ENCODE assay signal across 20 cellular contexts in genomic region chr19:30088567-30088966, GRCh38.
A peak's percentile ranks its signal among the peaks of the same experiment; 100 is the strongest.
DNase-seq lines count a peak whose midpoint lies in the region; ATAC-seq, FAIRE-seq and TF ChIP-seq lines count a peak whose summit lies in the region.
"Had no signal": no experiment of that assay in that cellular context is flagged by ENCODE, and none has a peak within 500 bp of the region (broad histone marks: within the 10 kb centered on the region; RNA-seq: fewer than 3 reads in every experiment).

No MANE protein-coding gene starts in this region.

- H3K9ac ChIP-seq in IMR-90 (ENCODE audit: low read depth, low read length) = no peak overlapping the region
- H3K9ac ChIP-seq: GM23248 had no signal

- no peak overlapping the region for H2AK5ac ChIP-seq in IMR-90 (ENCODE audit: low read depth, low read length)

- FAIRE-seq in urothelium cell line (lab: Jason Lieb, UNC) = peak; percentile 37
- FAIRE-seq: A204.1, D721Med, G401.6, GM12891, HTR-8/SVneo had no signal

- no peaks in the 10 kb centered on the region for H3K79me1 ChIP-seq in IMR-90 (ENCODE audit: low read depth in 1 of 2, low read length in 2 of 2)

- H3K4me1 Mint-ChIP-seq in nephron progenitor cell = peaks cover 7% of the 10 kb centered on the region
- H3K4me1 Mint-ChIP-seq in Caco-2 (ENCODE audit: low read depth, unreplicated experiment) = no peaks in the 10 kb centered on the region
- H3K4me1 Mint-ChIP-seq: CD8-positive, alpha-beta memory T cell had no signal

- H3K18ac ChIP-seq in IMR-90 (ENCODE audit: low read depth, low read length) = no peak overlapping the region

- no peak overlapping the region for H4K8ac ChIP-seq in IMR-90 (ENCODE audit: low read depth in 2 of 2, low read length in 2 of 2)

- POLR2A ChIA-PET in IMR-90 (lab: Charles Lee; ENCODE audit: unreplicated experiment) (no interaction called here), Caco-2 (lab: Charles Lee) (no interaction called here)

- no TSS peak for BruUV-seq in IMR-90 (replicated peaks; lab: Mats Ljungman, UMichigan)
- BruUV-seq in Caco-2 (replicated peaks; lab: Mats Ljungman, UMichigan) = no TSS peak

- dilution Hi-C loops in IMR-90 (cut with HindIII; ENCODE audit: low sequenced_read_pairs, unreplicated experiment) = no loop called here

- no peak overlapping the region for H2BK5ac ChIP-seq in IMR-90 (ENCODE audit: low read depth, low read length, poor library complexity, severe bottlenecking)

- no peak overlapping the region for H2BK120ac ChIP-seq in IMR-90 (ENCODE audit: low read depth, low read length)

- no peak overlapping the region for H4K91ac ChIP-seq in IMR-90 (ENCODE audit: insufficient read depth, low read depth, low read length)

- H3K4ac ChIP-seq in IMR-90 (ENCODE audit: low read depth, low read length) = no peak overlapping the region

- H3K27me3 ChIP-seq in IMR-90 (ENCODE audit: control insufficient read depth, insufficient read depth, low read length) (no peaks in the 10 kb centered on the region), Caco-2 (replicated peaks; ENCODE audit: control insufficient read depth, insufficient read depth, low read length) (peaks cover 1% of the 10 kb centered on the region; the same call in 1 of the 2 replicates)
- H3K27me3 ChIP-seq: BE2C had no signal

- no peak for TF ChIP-seq POLR2A in IMR-90 (IDR thresholded peaks at IDR 0.05; ENCODE audit: low read depth, low read length)

- intact Hi-C loops in IMR-90 (cut with micrococcal nuclease) = no loop called here
- intact Hi-C loops in Caco-2 (cut with micrococcal nuclease; ENCODE audit: unreplicated experiment) = no loop called here

- no peaks in the 10 kb centered on the region for H3K9me1 ChIP-seq in IMR-90 (ENCODE audit: insufficient read depth, low read length)

- H3K27me3 Mint-ChIP-seq in nephron progenitor cell (ENCODE audit: low read depth, poor library complexity) = peaks cover 10% of the 10 kb centered on the region
- peaks cover 17% of the 10 kb centered on the region for H3K27me3 Mint-ChIP-seq in Caco-2 (ENCODE audit: insufficient read depth, unreplicated experiment)
- H3K27me3 Mint-ChIP-seq: CD4-positive, CD25-positive, alpha-beta regulatory T cell had no signal

- no peaks in the 10 kb centered on the region for H3K36me3 Mint-ChIP-seq in nephron progenitor cell (ENCODE audit: low read depth)
- no peaks in the 10 kb centered on the region for H3K36me3 Mint-ChIP-seq in Caco-2 (ENCODE audit: insufficient read depth, unreplicated experiment)
- H3K36me3 Mint-ChIP-seq: CD4-positive, CD25-positive, alpha-beta regulatory T cell; CD8-positive, alpha-beta memory T cell had no signal

- no peak overlapping the region for H2BK20ac ChIP-seq in IMR-90 (ENCODE audit: low read depth, low read length)

- H3K4me3 ChIP-seq in IMR-90 (ENCODE audit: insufficient read depth, low read depth, low read length) = no peak overlapping the region
- no peak overlapping the region for H3K4me3 ChIP-seq in Caco-2 (ENCODE audit: low read depth, low read length)
- H3K4me3 ChIP-seq: GM23248, HAP-1 had no signal

- no peaks in the 10 kb centered on the region for H4K20me1 ChIP-seq in IMR-90 (ENCODE audit: insufficient read depth, low read length)

- no peak for ATAC-seq in IMR-90 (ENCODE audit: low read depth)

- H2AFZ ChIP-seq in IMR-90 (replicated peaks; ENCODE audit: low read length, poor library complexity) = peak overlapping the region; percentile 32
- H2AFZ ChIP-seq: GM23248 had no signal

- CTCF ChIA-PET in IMR-90 (lab: Yijun Ruan, JAX) (no interaction called here), Caco-2 (lab: Charles Lee) (no interaction called here)

- H3K36me3 ChIP-seq in IMR-90 (ENCODE audit: control insufficient read depth, insufficient read depth, low read length) (no peaks in the 10 kb centered on the region), Caco-2 (ENCODE audit: control insufficient read depth, insufficient read depth, low read length) (no peaks in the 10 kb centered on the region)
- H3K36me3 ChIP-seq: BE2C, HAP-1 had no signal

- peak overlapping the region; percentile 36 for H3K27ac Mint-ChIP-seq in nephron progenitor cell
- no peak overlapping the region for H3K27ac Mint-ChIP-seq in Caco-2 (ENCODE audit: unreplicated experiment)
- H3K27ac Mint-ChIP-seq: CD4-positive, CD25-positive, alpha-beta regulatory T cell; CD8-positive, alpha-beta memory T cell had no signal

- WGBS in IMR-90 (ENCODE audit: extremely low coverage in 2 of 2, insufficient read length in 1 of 2), 2 experiments = no CpG with 5 or more reads among the region's 7 CpGs

- no peak overlapping the region for H3K23ac ChIP-seq in IMR-90 (ENCODE audit: low read depth, low read length)

- TF ChIP-seq CTCF in IMR-90 (conservative IDR thresholded peaks at IDR 0.05; ENCODE audit: low read depth, low read length) (no peak), VCaP (conservative IDR thresholded peaks at IDR 0.05) (no peak), nephron progenitor cell (IDR thresholded peaks at IDR 0.05) (no peak), Caco-2 (IDR thresholded peaks at IDR 0.05; ENCODE audit: insufficient read depth in 1 of 2, low read depth in 1 of 2, low read length in 1 of 2, severe bottlenecking in 1 of 2, unreplicated experiment in 1 of 2) (no peak)

- no peaks in the 10 kb centered on the region; the same call in 1 of the 2 replicates for H3K9me3 ChIP-seq in IMR-90 (ENCODE audit: control insufficient read depth, insufficient read depth, low read length)
- H3K9me3 ChIP-seq in Caco-2 = no peaks in the 10 kb centered on the region
- H3K9me3 ChIP-seq: BE2C, HAP-1 had no signal

- no peak for DNase-seq in IMR-90
- no peak for DNase-seq in nephron progenitor cell
- no peak for DNase-seq in urothelium cell line (ENCODE audit: low spot score)
- DNase-seq in globus pallidus (ENCODE audit: low spot score) = no peak
- no peak for DNase-seq in NCI-H82 treated with DMSO at 0.1 percent for 48 hours (lab: John Stamatoyannopoulos, UW; ENCODE audit: unreplicated experiment)
- no peak for DNase-seq in Caco-2
- DNase-seq: ACHN; BE2C; C1 segment of cervical spinal cord; CD4-positive, CD25-positive, alpha-beta regulatory T cell; CD8-positive, alpha-beta memory T cell; COR-L47; GM23248 had no signal

- H2BK15ac ChIP-seq in IMR-90 (ENCODE audit: low read depth, low read length) = no peak overlapping the region

- H3K4me1 ChIP-seq in IMR-90 (ENCODE audit: control insufficient read depth, insufficient read depth, low read length) (no peaks in the 10 kb centered on the region), Caco-2 (no peaks in the 10 kb centered on the region)
- H3K4me1 ChIP-seq: HAP-1 had no signal

- H3K4me3 Mint-ChIP-seq in nephron progenitor cell (no peak overlapping the region), Caco-2 (ENCODE audit: unreplicated experiment) (no peak overlapping the region)
- H3K4me3 Mint-ChIP-seq: CD4-positive, CD25-positive, alpha-beta regulatory T cell; CD8-positive, alpha-beta memory T cell had no signal

- no peaks in the 10 kb centered on the region for H3K9me3 Mint-ChIP-seq in nephron progenitor cell
- no peaks in the 10 kb centered on the region for H3K9me3 Mint-ChIP-seq in Caco-2 (ENCODE audit: unreplicated experiment)
- H3K9me3 Mint-ChIP-seq: CD4-positive, CD25-positive, alpha-beta regulatory T cell; CD8-positive, alpha-beta memory T cell had no signal

- H3K56ac ChIP-seq in IMR-90 (ENCODE audit: extremely low read depth, insufficient read depth, low read length) = no peak overlapping the region

- TF ChIP-seq RAD21 in IMR-90 (IDR thresholded peaks at IDR 0.05; ENCODE audit: low read length) = no peak

- H3K14ac ChIP-seq in IMR-90 (replicated peaks; ENCODE audit: low read depth, low read length) = no peak overlapping the region

- in situ Hi-C loops in IMR-90 (cut with MboI; ENCODE audit: low sequenced_read_pairs) = no loop called here

- H3K27ac ChIP-seq in IMR-90 (ENCODE audit: insufficient read depth, low read length) (no peak overlapping the region), VCaP (peak overlapping the region; percentile 84; the same call in 1 of the 2 replicates)
- H3K27ac ChIP-seq: GM23248 had no signal

- H2AK9ac ChIP-seq in IMR-90 (replicated peaks; ENCODE audit: low read depth, low read length, poor library complexity) = no peak overlapping the region

- no peak overlapping the region for H4K5ac ChIP-seq in IMR-90 (ENCODE audit: low read depth, low read length)

- no peak overlapping the region for H3K4me2 ChIP-seq in IMR-90 (ENCODE audit: low read depth, low read length)

TF ChIP-seq in IMR-90, 13 proteins besides CTCF, POLR2A, EP300 and RAD21:
- TF ChIP-seq MAZ (IDR thresholded peaks at IDR 0.05; ENCODE audit: borderline replicate concordance, low read depth, low read length) (no peak), NFE2L2 (IDR thresholded peaks at IDR 0.05; ENCODE audit: low read depth, low read length) (no peak), SMC3 (IDR thresholded peaks at IDR 0.05; ENCODE audit: low read depth, low read length) (no peak), MXI1 (IDR thresholded peaks at IDR 0.05; ENCODE audit: borderline replicate concordance, low read depth, low read length) (no peak), FOS (IDR thresholded peaks at IDR 0.05; ENCODE audit: low read depth, low read length) (no peak), CHD1 (IDR thresholded peaks at IDR 0.05; ENCODE audit: low read depth, low read length) (no peak), RFX5 (IDR thresholded peaks at IDR 0.05; ENCODE audit: low read depth, low read length) (no peak), ELK1 (IDR thresholded peaks at IDR 0.05; ENCODE audit: borderline replicate concordance, low read depth, low read length) (no peak), USF2 (IDR thresholded peaks at IDR 0.05; ENCODE audit: low read depth, low read length) (no peak), MAFK (IDR thresholded peaks at IDR 0.05; ENCODE audit: low read depth, low read length) (no peak), CEBPB (IDR thresholded peaks at IDR 0.05; ENCODE audit: low read depth, low read length) (no peak)
